In genomic region chr1:52432807-52433206, GRCh38 we compare ENCODE assay signal across 24 cellular contexts. TPM values are rescaled to one million over a fixed set of nuclear protein-coding genes. Genes with fewer than 3 reads are reported as not detected.
DNase-seq lines count a peak whose midpoint lies in the region; ATAC-seq, FAIRE-seq and TF ChIP-seq lines count a peak whose summit lies in the region.
"Had no signal": no experiment of that assay in that cellular context is flagged by ENCODE, and none has a peak within 500 bp of the region (broad histone marks: within the 10 kb centered on the region; RNA-seq: fewer than 3 reads in every experiment).

No MANE protein-coding gene starts in this region.

- CTCF ChIA-PET in activated CD4-positive, alpha-beta T cell treated with anti-CD3 and anti-CD28 coated beads, Interleukin-2, amount 10 ng/mL, durations not matched to agents 7 days and 5 days (lab: Charles Lee): no interaction called here
- CTCF ChIA-PET in K562 (lab: Yijun Ruan, JAX; ENCODE audit: low intra/inter-chr PET ratio): no interaction called here
- CTCF ChIA-PET in naive thymus-derived CD4-positive, alpha-beta T cell (lab: Charles Lee): no interaction called here

- H3K4me1 ChIP-seq in K562 (replicated peaks in 1 of 2; ENCODE audit: control insufficient read depth in 2 of 2, insufficient read depth in 2 of 2, low read length in 2 of 2) (no peaks in the 10 kb centered on the region), endodermal cell (ENCODE audit: control insufficient read depth, insufficient read depth, low read length) (no peaks in the 10 kb centered on the region)
- no peaks in the 10 kb centered on the region for H3K4me1 ChIP-seq in naive thymus-derived CD4-positive, alpha-beta T cell (ENCODE audit: control insufficient read depth in 2 of 2, insufficient read depth in 2 of 2, low read length in 2 of 2)
- H3K4me1 ChIP-seq: BLaER1 treated with 17β-estradiol and CSF1 and Interleukin-3, amounts not matched to agents 10 nM and 100 nM had no signal

- H3K9me1 ChIP-seq in K562 (ENCODE audit: control insufficient read depth, insufficient read depth, low read length): no peaks in the 10 kb centered on the region

- H3K79me2 ChIP-seq in K562 (ENCODE audit: control insufficient read depth, insufficient read depth, low read length): no peaks in the 10 kb centered on the region

- no peak overlapping the region for H2AFZ ChIP-seq in K562 (ENCODE audit: low read depth, low read length)
- H2AFZ ChIP-seq: GM23338 had no signal

- intact Hi-C loops in activated CD4-positive, alpha-beta T cell treated with anti-CD3 and anti-CD28 coated beads, Interleukin-2, amount 10 ng/mL, durations not matched to agents 24 days and 14 days (cut with micrococcal nuclease): no loop called here
- intact Hi-C loops in K562 (cut with micrococcal nuclease): no loop called here
- intact Hi-C loops in naive thymus-derived CD4-positive, alpha-beta T cell (cut with micrococcal nuclease): no loop called here

- no peak for TF ChIP-seq RAD21 in K562 (CRISPR knock-in tag; conservative IDR thresholded peaks at IDR 0.05 in 1 of 2, IDR thresholded peaks at IDR 0.05 in 1 of 2)

- WGBS in K562 (ENCODE audit: insufficient coverage, low coverage, missing lambda C conversion rate): 66% methylated on average over 8 of the region's 8 CpGs
- 90 to 98% methylated on average over 8 of the region's 8 CpGs for WGBS in endodermal cell (ENCODE audit: insufficient coverage in 1 of 2, insufficient read length in 1 of 2), 2 experiments

- DNase-seq in activated CD4-positive, alpha-beta T cell treated with anti-CD3 and anti-CD28 coated beads, Interleukin-2, amount 10 ng/mL, durations not matched to agents 24 days and 14 days: peak; percentile 39
- DNase-seq in activated CD4-positive, alpha-beta T cell treated with anti-CD3 and anti-CD28 coated beads, Interleukin-2, amount 10 ng/mL, durations not matched to agents 7 days and 5 days: no peak
- no peak for DNase-seq in K562 (ENCODE audit: extremely low read depth in 1 of 4, low spot score in 3 of 4)
- DNase-seq in naive thymus-derived CD4-positive, alpha-beta T cell: no peak
- no peak for DNase-seq in endodermal cell
- no peak for DNase-seq in nucleus accumbens (lab: John Stamatoyannopoulos, UW)
- DNase-seq: Calu3; CD4-positive, alpha-beta T cell; COR-L47; DMS53; DMS79 treated with DMSO at 0.1 percent for 48 hours; GF-D8; H9 had no signal

- no peak overlapping the region for H3K27ac ChIP-seq in K562 (ENCODE audit: extremely low read depth, low read depth, low read length)
- H3K27ac ChIP-seq in naive thymus-derived CD4-positive, alpha-beta T cell (ENCODE audit: low read depth, low read length): no peak overlapping the region
- no peak overlapping the region for H3K27ac ChIP-seq in endodermal cell (ENCODE audit: low read depth, low read length)
- H3K27ac ChIP-seq: 22Rv1; BLaER1 treated with 17β-estradiol and CSF1 and Interleukin-3, amounts not matched to agents 10 nM and 100 nM had no signal

- H3K36me3 ChIP-seq in K562 (ENCODE audit: control insufficient read depth, insufficient read depth, low read length) (peaks cover 43% of the 10 kb centered on the region), endodermal cell (ENCODE audit: control insufficient read depth, insufficient read depth, low read length) (peaks cover 92% of the 10 kb centered on the region)
- H3K36me3 ChIP-seq in naive thymus-derived CD4-positive, alpha-beta T cell (ENCODE audit: control insufficient read depth in 2 of 3, insufficient read depth in 3 of 3, low read length in 3 of 3): peaks cover 11 to 66% (median 17%) of the 10 kb centered on the region in 3 experiments

- H4K20me1 ChIP-seq in K562 (replicated peaks; ENCODE audit: control insufficient read depth, insufficient read depth, low read length): no peaks in the 10 kb centered on the region
- H4K20me1 ChIP-seq: BLaER1 treated with 17β-estradiol and CSF1 and Interleukin-3, amounts not matched to agents 10 nM and 100 nM had no signal

- H3K4me3 Mint-ChIP-seq in activated CD4-positive, alpha-beta T cell treated with anti-CD3 and anti-CD28 coated beads, Interleukin-2, amount 10 ng/mL, durations not matched to agents 24 days and 14 days: no peak overlapping the region
- no peak overlapping the region for H3K4me3 Mint-ChIP-seq in activated CD4-positive, alpha-beta T cell treated with anti-CD3 and anti-CD28 coated beads, Interleukin-2, amount 10 ng/mL, durations not matched to agents 7 days and 5 days
- H3K4me3 Mint-ChIP-seq in naive thymus-derived CD4-positive, alpha-beta T cell: no peak overlapping the region
- no peak overlapping the region for H3K4me3 Mint-ChIP-seq in endodermal cell
- H3K4me3 Mint-ChIP-seq: B cell; CD14-positive monocyte; CD4-positive, alpha-beta T cell; GM23338; H9 had no signal

- H3K9me3 ChIP-seq in K562 (replicated peaks; ENCODE audit: control insufficient read depth, insufficient read depth, low read depth, low read length) (no peaks in the 10 kb centered on the region), endodermal cell (ENCODE audit: control insufficient read depth, low read length) (no peaks in the 10 kb centered on the region)
- H3K9me3 ChIP-seq in naive thymus-derived CD4-positive, alpha-beta T cell (ENCODE audit: control insufficient read depth in 2 of 3, low read length in 3 of 3): no peaks in the 10 kb centered on the region
- H3K9me3 ChIP-seq: BLaER1 treated with 17β-estradiol and CSF1 and Interleukin-3, amounts not matched to agents 10 nM and 100 nM had no signal

- no peak overlapping the region for H3K27ac Mint-ChIP-seq in activated CD4-positive, alpha-beta T cell treated with anti-CD3 and anti-CD28 coated beads, Interleukin-2, amount 10 ng/mL, durations not matched to agents 24 days and 14 days
- no peak overlapping the region for H3K27ac Mint-ChIP-seq in activated CD4-positive, alpha-beta T cell treated with anti-CD3 and anti-CD28 coated beads, Interleukin-2, amount 10 ng/mL, durations not matched to agents 7 days and 5 days
- H3K27ac Mint-ChIP-seq in naive thymus-derived CD4-positive, alpha-beta T cell: peak overlapping the region in 5 of 9 donors; percentile 10 to 58 (median 22)
- no peak overlapping the region for H3K27ac Mint-ChIP-seq in endodermal cell
- H3K27ac Mint-ChIP-seq: B cell; CD4-positive, alpha-beta T cell; GM23338 had no signal

- H3K27me3 ChIP-seq in K562 (ENCODE audit: control insufficient read depth in 2 of 2, insufficient read depth in 2 of 2, low read length in 2 of 2): no peaks in the 10 kb centered on the region
- no peaks in the 10 kb centered on the region for H3K27me3 ChIP-seq in naive thymus-derived CD4-positive, alpha-beta T cell (ENCODE audit: control insufficient read depth in 2 of 2, insufficient read depth in 2 of 2, low read length in 2 of 2)
- H3K27me3 ChIP-seq in endodermal cell (ENCODE audit: control insufficient read depth, insufficient read depth, low read length, poor library complexity, severe bottlenecking): no peaks in the 10 kb centered on the region
- H3K27me3 ChIP-seq: BLaER1 treated with 17β-estradiol and CSF1 and Interleukin-3, amounts not matched to agents 10 nM and 100 nM had no signal

- TF ChIP-seq EP300 in K562 (IDR thresholded peaks at IDR 0.05; ENCODE audit: low read length): no peak

- in situ Hi-C loops in K562 (cut with MboI): no loop called here

- BruUV-seq in K562 (replicated peaks; lab: Mats Ljungman, UMichigan): no TSS peak

- H3K36me3 Mint-ChIP-seq in activated CD4-positive, alpha-beta T cell treated with anti-CD3 and anti-CD28 coated beads, Interleukin-2, amount 10 ng/mL, durations not matched to agents 24 days and 14 days (ENCODE audit: low read depth): peaks cover 41% of the 10 kb centered on the region
- peaks cover 51% of the 10 kb centered on the region for H3K36me3 Mint-ChIP-seq in activated CD4-positive, alpha-beta T cell treated with anti-CD3 and anti-CD28 coated beads, Interleukin-2, amount 10 ng/mL, durations not matched to agents 7 days and 5 days (ENCODE audit: low read depth)
- peaks cover 0 to 46% (median 32%) of the 10 kb centered on the region in 5 donors for H3K36me3 Mint-ChIP-seq in naive thymus-derived CD4-positive, alpha-beta T cell
- H3K36me3 Mint-ChIP-seq in endodermal cell (ENCODE audit: low read depth): peaks cover 67% of the 10 kb centered on the region

- ATAC-seq in K562 (peak; percentile 31; the same call in 1 of the 3 replicates), GM19351 (IDR thresholded peaks at IDR 0.05; ENCODE audit: unreplicated experiment) (no peak)
- no peak for ATAC-seq in naive thymus-derived CD4-positive, alpha-beta T cell
- ATAC-seq: GM23338, HCT116 had no signal

- H3K4me3 ChIP-seq in K562 (no peak overlapping the region), endodermal cell (ENCODE audit: low read length) (no peak overlapping the region)
- H3K4me3 ChIP-seq in naive thymus-derived CD4-positive, alpha-beta T cell (ENCODE audit: low read length): no peak overlapping the region
- H3K4me3 ChIP-seq: BLaER1 treated with 17β-estradiol and CSF1 and Interleukin-3, amounts not matched to agents 10 nM and 100 nM; GM23338 had no signal

- no peaks in the 10 kb centered on the region for H3K4me1 Mint-ChIP-seq in activated CD4-positive, alpha-beta T cell treated with anti-CD3 and anti-CD28 coated beads, Interleukin-2, amount 10 ng/mL, durations not matched to agents 24 days and 14 days
- no peaks in the 10 kb centered on the region for H3K4me1 Mint-ChIP-seq in activated CD4-positive, alpha-beta T cell treated with anti-CD3 and anti-CD28 coated beads, Interleukin-2, amount 10 ng/mL, durations not matched to agents 7 days and 5 days
- peaks cover 0 to 12% (median 0%) of the 10 kb centered on the region in 7 donors for H3K4me1 Mint-ChIP-seq in naive thymus-derived CD4-positive, alpha-beta T cell
- H3K4me1 Mint-ChIP-seq in endodermal cell: peaks cover 6% of the 10 kb centered on the region
- H3K4me1 Mint-ChIP-seq: B cell, CD14-positive monocyte had no signal

- no peak for TF ChIP-seq POLR2A in K562 (conservative IDR thresholded peaks at IDR 0.05)

- H3K9me3 Mint-ChIP-seq in activated CD4-positive, alpha-beta T cell treated with anti-CD3 and anti-CD28 coated beads, Interleukin-2, amount 10 ng/mL, durations not matched to agents 24 days and 14 days: no peaks in the 10 kb centered on the region
- H3K9me3 Mint-ChIP-seq in activated CD4-positive, alpha-beta T cell treated with anti-CD3 and anti-CD28 coated beads, Interleukin-2, amount 10 ng/mL, durations not matched to agents 7 days and 5 days: no peaks in the 10 kb centered on the region
- H3K9me3 Mint-ChIP-seq in naive thymus-derived CD4-positive, alpha-beta T cell: no peaks in the 10 kb centered on the region
- no peaks in the 10 kb centered on the region for H3K9me3 Mint-ChIP-seq in endodermal cell
- H3K9me3 Mint-ChIP-seq: CD14-positive monocyte; CD4-positive, alpha-beta T cell; GM23338; H9 had no signal

- H3K9ac ChIP-seq in K562 (ENCODE audit: insufficient read depth in 1 of 2, low read depth in 2 of 2, low read length in 2 of 2) (no peak overlapping the region), endodermal cell (ENCODE audit: extremely low read depth, low read length, poor library complexity, severe bottlenecking) (no peak overlapping the region)
- H3K9ac ChIP-seq: BLaER1 treated with 17β-estradiol and CSF1 and Interleukin-3, amounts not matched to agents 10 nM and 100 nM had no signal

- no peak for FAIRE-seq in K562 (lab: Jason Lieb, UNC)
- FAIRE-seq: A204.1, GM12891, GM18507, GM19239 had no signal

- no peak overlapping the region for H3K4me2 ChIP-seq in K562 (ENCODE audit: insufficient read depth, low read length)
- H3K4me2 ChIP-seq: BLaER1 treated with 17β-estradiol and CSF1 and Interleukin-3, amounts not matched to agents 10 nM and 100 nM; GM23338 had no signal

- no peaks in the 10 kb centered on the region for H3K27me3 Mint-ChIP-seq in activated CD4-positive, alpha-beta T cell treated with anti-CD3 and anti-CD28 coated beads, Interleukin-2, amount 10 ng/mL, durations not matched to agents 24 days and 14 days
- no peaks in the 10 kb centered on the region for H3K27me3 Mint-ChIP-seq in activated CD4-positive, alpha-beta T cell treated with anti-CD3 and anti-CD28 coated beads, Interleukin-2, amount 10 ng/mL, durations not matched to agents 7 days and 5 days
- no peaks in the 10 kb centered on the region for H3K27me3 Mint-ChIP-seq in naive thymus-derived CD4-positive, alpha-beta T cell
- H3K27me3 Mint-ChIP-seq in endodermal cell (ENCODE audit: insufficient read depth): no peaks in the 10 kb centered on the region
- H3K27me3 Mint-ChIP-seq: B cell; CD4-positive, alpha-beta T cell had no signal

- TF ChIP-seq CTCF in K562 (IDR thresholded peaks at IDR 0.05 in 2 of 3, conservative IDR thresholded peaks at IDR 0.05 in 1 of 3; ENCODE audit: insufficient read depth in 2 of 3, low read depth in 1 of 3, low read length in 3 of 3) (no peak), endodermal cell (conservative IDR thresholded peaks at IDR 0.05) (no peak)

- POLR2A ChIA-PET in activated CD4-positive, alpha-beta T cell treated with anti-CD3 and anti-CD28 coated beads, Interleukin-2, amount 10 ng/mL, durations not matched to agents 7 days and 5 days (lab: Charles Lee): no interaction called here
- POLR2A ChIA-PET in K562 (lab: Yijun Ruan, JAX): interaction anchor here (0.5 to 3.0 kb wide), 5 partner anchors 9 to 28 kb away, joined by 3 to 10 read pairs (median 9); partner anchors contain the start of genes ORC1 and PRPF38A
- POLR2A ChIA-PET in naive thymus-derived CD4-positive, alpha-beta T cell (lab: Charles Lee): no interaction called here

RNA-seq across cellular contexts. Expression of gene PRPF38A, which starts 28.4 kb away (rescaled TPM):
- total RNA-seq in activated CD4-positive, alpha-beta T cell treated with anti-CD3 and anti-CD28 coated beads, Interleukin-2, amount 10 ng/mL, durations not matched to agents 24 days and 14 days: 106 and 108 TPM in 2 replicates
- 100 to 1,000 TPM in 1 of 2 experiments, 10 to 100 TPM in 1; 98.1 to 103 TPM for total RNA-seq in activated CD4-positive, alpha-beta T cell treated with anti-CD3 and anti-CD28 coated beads, Interleukin-2, amount 10 ng/mL, durations not matched to agents 7 days and 5 days
- total RNA-seq in K562 (2011; cell fraction: chromatin; rRNA removed; ENCODE audit: low replicate concordance): 109 and 156 TPM in 2 replicates
- 69.1 and 85.2 TPM in 2 replicates for total RNA-seq in K562 (2011; cell fraction: nucleolus; rRNA removed)
- 122 and 176 TPM in 2 replicates for total RNA-seq in K562 (2011; cell fraction: nucleoplasm; rRNA removed)
- 53.6 and 64.4 TPM in 2 replicates for total RNA-seq in K562 (2014; rRNA removed)
- 67.5 and 71.8 TPM in 2 replicates for total RNA-seq in K562 (2014; rRNA removed; fragmentation: Illumina TruSeq; extraction: Trizol)
- total RNA-seq in K562 (2015; rRNA removed; fragmentation: Illumina TruSeq; extraction: Trizol): 51.0 and 58.7 TPM in 2 replicates
- 115 and 122 TPM in 2 replicates for total RNA-seq in K562 (2021)
- polyA plus RNA-seq in K562 (2011; rRNA removed): 89.2 and 108 TPM in 2 replicates
- 37.6 and 47.6 TPM in 2 replicates for polyA plus RNA-seq in K562 (2011; cell fraction: cytosol; rRNA removed)
- polyA plus RNA-seq in K562 (2011; cell fraction: nucleus; rRNA removed): 109 and 157 TPM in 2 replicates
- polyA plus RNA-seq in K562 (2012): 86.3 and 96.6 TPM in 2 replicates
- polyA plus RNA-seq in K562 (2014; fragmentation: Illumina TruSeq; extraction: Trizol): 120 and 133 TPM in 2 replicates
- polyA plus RNA-seq in K562 (2014; fragmentation: Nextera tagmentation; extraction: Ambion mirVana): 100 to 1,000 TPM; 126 to 198 TPM
- 54.8 and 58.6 TPM in 2 replicates for polyA plus RNA-seq in K562 (2014; rRNA removed)
- 138 and 184 TPM in 2 replicates for polyA minus RNA-seq in K562 (2011; rRNA and poly(A)+ RNA removed)
- polyA minus RNA-seq in K562 (2011; cell fraction: cytosol; rRNA and poly(A)+ RNA removed): 40.4 and 45.1 TPM in 2 replicates
- polyA minus RNA-seq in K562 (2011; cell fraction: nucleus; rRNA and poly(A)+ RNA removed): 43.6 and 99.0 TPM in 2 replicates
- total RNA-seq in naive thymus-derived CD4-positive, alpha-beta T cell: 10 to 100 TPM; 62.1 to 98.7 (median 81.6) TPM
- polyA plus RNA-seq in naive thymus-derived CD4-positive, alpha-beta T cell: 10 to 100 TPM; 34.7 to 35.9 TPM
- total RNA-seq in endodermal cell: 10 to 100 TPM; 72.7 to 74.3 TPM
- polyA plus RNA-seq in endodermal cell (2013, experiment 1 of 2): 47.3 TPM
- 42.2 TPM for polyA plus RNA-seq in endodermal cell (2013, experiment 2 of 2)

RNA-seq across cellular contexts. Expression of gene ORC1, which starts 28.6 kb away (rescaled TPM):
- total RNA-seq in activated CD4-positive, alpha-beta T cell treated with anti-CD3 and anti-CD28 coated beads, Interleukin-2, amount 10 ng/mL, durations not matched to agents 24 days and 14 days: 43.5 and 44.2 TPM in 2 replicates
- total RNA-seq in activated CD4-positive, alpha-beta T cell treated with anti-CD3 and anti-CD28 coated beads, Interleukin-2, amount 10 ng/mL, durations not matched to agents 7 days and 5 days: 10 to 100 TPM; 30.3 to 36.7 TPM
- 88.1 and 106 TPM in 2 replicates for total RNA-seq in K562 (2011; cell fraction: chromatin; rRNA removed; ENCODE audit: low replicate concordance)
- total RNA-seq in K562 (2011; cell fraction: nucleolus; rRNA removed): 51.9 and 58.0 TPM in 2 replicates
- total RNA-seq in K562 (2011; cell fraction: nucleoplasm; rRNA removed): 48.1 and 55.9 TPM in 2 replicates
- total RNA-seq in K562 (2014; rRNA removed): 70.5 and 74.5 TPM in 2 replicates
- total RNA-seq in K562 (2014; rRNA removed; fragmentation: Illumina TruSeq; extraction: Trizol): 66.7 and 69.9 TPM in 2 replicates
- 66.6 and 69.7 TPM in 2 replicates for total RNA-seq in K562 (2015; rRNA removed; fragmentation: Illumina TruSeq; extraction: Trizol)
- total RNA-seq in K562 (2021): 65.8 and 72.0 TPM in 2 replicates
- polyA plus RNA-seq in K562 (2011; rRNA removed): 80.7 and 91.8 TPM in 2 replicates
- polyA plus RNA-seq in K562 (2011; cell fraction: cytosol; rRNA removed): 59.6 and 80.5 TPM in 2 replicates
- polyA plus RNA-seq in K562 (2011; cell fraction: nucleus; rRNA removed): 53.3 and 69.5 TPM in 2 replicates
- polyA plus RNA-seq in K562 (2012): 42.5 and 53.0 TPM in 2 replicates
- 82.6 and 91.6 TPM in 2 replicates for polyA plus RNA-seq in K562 (2014; fragmentation: Illumina TruSeq; extraction: Trizol)
- 10 to 100 TPM; 26.4 to 46.9 TPM for polyA plus RNA-seq in K562 (2014; fragmentation: Nextera tagmentation; extraction: Ambion mirVana)
- polyA plus RNA-seq in K562 (2014; rRNA removed): 61.7 and 63.5 TPM in 2 replicates
- 103 and 109 TPM in 2 replicates for polyA minus RNA-seq in K562 (2011; rRNA and poly(A)+ RNA removed)
- polyA minus RNA-seq in K562 (2011; cell fraction: cytosol; rRNA and poly(A)+ RNA removed): 47.2 and 49.7 TPM in 2 replicates
- polyA minus RNA-seq in K562 (2011; cell fraction: nucleus; rRNA and poly(A)+ RNA removed): 26.9 and 57.0 TPM in 2 replicates
- total RNA-seq in naive thymus-derived CD4-positive, alpha-beta T cell: 10 to 100 TPM in 1 of 5 experiments, 1 to 10 TPM in 3, under 1 TPM in 1; 0.97 to 25.2 (median 1.3) TPM
- polyA plus RNA-seq in naive thymus-derived CD4-positive, alpha-beta T cell: under 1 TPM in 1 of 2 donors, not detected in 1; 0.74 TPM
- 10 to 100 TPM; 23.0 to 25.5 TPM for total RNA-seq in endodermal cell
- polyA plus RNA-seq in endodermal cell (2013, experiment 1 of 2): 24.6 TPM
- 22.5 TPM for polyA plus RNA-seq in endodermal cell (2013, experiment 2 of 2)

Comparison
In these comparisons a context has a peak if more than half of its experiments do, and no peak if none do; other contexts are left out.
1. H3K27ac Mint-ChIP-seq: peak in naive thymus-derived CD4-positive, alpha-beta T cell (5 of 9); none in activated CD4-positive, alpha-beta T cell treated with anti-CD3 and anti-CD28 coated beads, Interleukin-2, amount 10 ng/mL, durations not matched to agents 24 days and 14 days (single experiment), activated CD4-positive, alpha-beta T cell treated with anti-CD3 and anti-CD28 coated beads, Interleukin-2, amount 10 ng/mL, durations not matched to agents 7 days and 5 days (single experiment) and endodermal cell (single experiment).